1 cellular context compared by ENCODE assay signal in genomic region chr2:37618326-37618725, GRCh38.
TF ChIP-seq lines count a peak whose summit lies in the region.

No MANE protein-coding gene starts in this region.

TF ChIP-seq in K562, 482 proteins besides CTCF, POLR2A, EP300 and RAD21 (continued from another document):
- peak; percentile 81 for TF ChIP-seq TFE3 (CRISPR knock-in tag; IDR thresholded peaks at IDR 0.05)
- TF ChIP-seq POU5F1 (IDR thresholded peaks at IDR 0.05; ENCODE audit: borderline replicate concordance, low read depth, low read length, partially characterized antibody), result no peak
- peak; percentile 28; the same call in 1 of the 2 replicates for TF ChIP-seq RAD51 (IDR thresholded peaks at IDR 0.05; ENCODE audit: borderline replicate concordance, low read depth)
